29 cellular contexts compared by ENCODE assay signal in genomic region chr18:52999633-53000032, GRCh38.
"Had no signal": no experiment of that assay in that cellular context is flagged by ENCODE, and none has a peak within 500 bp of the region (broad histone marks: within the 10 kb centered on the region; RNA-seq: fewer than 3 reads in every experiment).

No MANE protein-coding gene starts in this region.

- H3K9me3 Mint-ChIP-seq: activated naive CD8-positive, alpha-beta T cell treated with anti-CD3 and anti-CD28 coated beads for 36 hours had no signal

- ATAC-seq: activated CD8-positive, alpha-beta memory T cell treated with anti-CD3 and anti-CD28 coated beads, Interleukin-2, amount 10 ng/mL, durations not matched to agents 7 days and 5 days; K562 had no signal

- H3K27me3 ChIP-seq: brain microvascular endothelial cell, SJCRH30 had no signal

- H3K36me3 Mint-ChIP-seq: activated CD8-positive, alpha-beta memory T cell treated with anti-CD3 and anti-CD28 coated beads, Interleukin-2, amount 10 ng/mL, durations not matched to agents 7 days and 5 days; activated naive CD8-positive, alpha-beta T cell treated with anti-CD3 and anti-CD28 coated beads for 36 hours had no signal

- H2AFZ ChIP-seq: PC-9 had no signal

- DNase-seq: activated CD4-positive, alpha-beta memory T cell treated with anti-CD3 and anti-CD28 coated beads, Interleukin-2, amount 10 ng/mL, durations not matched to agents 7 days and 5 days; activated CD4-positive, alpha-beta T cell treated with anti-CD3 and anti-CD28 coated beads for 1 hour; activated CD4-positive, alpha-beta T cell treated with anti-CD3 and anti-CD28 coated beads for 48 hours; activated CD4-positive, CD25-positive, alpha-beta regulatory T cell; activated CD8-positive, alpha-beta memory T cell treated with anti-CD3 and anti-CD28 coated beads for 24 hours; activated CD8-positive, alpha-beta memory T cell treated with anti-CD3 and anti-CD28 coated beads, Interleukin-2, amount 10 ng/mL, durations not matched to agents 7 days and 5 days; activated CD8-positive, alpha-beta memory T cell treated with anti-CD3 and anti-CD28 coated beads, Interleukin-2, amount 50 U/mL, for 48 hours; activated effector memory CD4-positive, alpha-beta T cell treated with Interleukin-2 at 50 U/mL for 16 hours; activated naive CD4-positive, alpha-beta T cell treated with anti-CD3 and anti-CD28 coated beads, Interleukin-2, amount 50 U/mL, for 16 hours; activated naive CD8-positive, alpha-beta T cell treated with anti-CD3 and anti-CD28 coated beads for 36 hours; activated T-cell treated with anti-CD3 and anti-CD28 coated beads, Interleukin-2, amount 50 U/mL, for 48 hours; amniotic stem cell; aorta; brain microvascular endothelial cell; central memory CD4-positive, alpha-beta T cell; NCI-H1048; NCI-H1105 treated with DMSO at 0.1 percent for 48 hours; NCI-H1436; NCI-H1694; NCI-H2081 treated with DMSO at 0.1 percent for 48 hours; NCI-H345; NCI-H524 treated with DMSO at 0.1 percent for 48 hours; PC-9; SHP77; SJCRH30; T1000; WERI-Rb-1 had no signal

- H3K27ac ChIP-seq: brain microvascular endothelial cell, PC-9, SJCRH30, SK-N-MC, WERI-Rb-1 had no signal

- H3K4me3 Mint-ChIP-seq: activated CD4-positive, alpha-beta memory T cell treated with anti-CD3 and anti-CD28 coated beads, Interleukin-2, amount 10 ng/mL, durations not matched to agents 7 days and 5 days; activated CD8-positive, alpha-beta memory T cell treated with anti-CD3 and anti-CD28 coated beads, Interleukin-2, amount 10 ng/mL, durations not matched to agents 7 days and 5 days; activated naive CD8-positive, alpha-beta T cell treated with anti-CD3 and anti-CD28 coated beads for 36 hours had no signal

- H3K27me3 Mint-ChIP-seq: activated CD4-positive, alpha-beta memory T cell treated with anti-CD3 and anti-CD28 coated beads, Interleukin-2, amount 10 ng/mL, durations not matched to agents 7 days and 5 days; activated CD8-positive, alpha-beta memory T cell treated with anti-CD3 and anti-CD28 coated beads, Interleukin-2, amount 10 ng/mL, durations not matched to agents 7 days and 5 days; activated naive CD8-positive, alpha-beta T cell treated with anti-CD3 and anti-CD28 coated beads for 36 hours had no signal

- H3K27ac Mint-ChIP-seq: activated CD4-positive, alpha-beta memory T cell treated with anti-CD3 and anti-CD28 coated beads, Interleukin-2, amount 10 ng/mL, durations not matched to agents 7 days and 5 days; activated CD8-positive, alpha-beta memory T cell treated with anti-CD3 and anti-CD28 coated beads, Interleukin-2, amount 10 ng/mL, durations not matched to agents 7 days and 5 days; activated naive CD8-positive, alpha-beta T cell treated with anti-CD3 and anti-CD28 coated beads for 36 hours had no signal

- H3K9me3 ChIP-seq: SJCRH30 had no signal

- H3K4me3 ChIP-seq: K562, PC-9, SJCRH30, SK-N-MC had no signal

- H3K36me3 ChIP-seq: brain microvascular endothelial cell, SJCRH30, WERI-Rb-1 had no signal

- H3K4me1 ChIP-seq: SJCRH30 had no signal

- H3K4me1 Mint-ChIP-seq: activated CD4-positive, alpha-beta memory T cell treated with anti-CD3 and anti-CD28 coated beads, Interleukin-2, amount 10 ng/mL, durations not matched to agents 7 days and 5 days; activated CD8-positive, alpha-beta memory T cell treated with anti-CD3 and anti-CD28 coated beads, Interleukin-2, amount 10 ng/mL, durations not matched to agents 7 days and 5 days; activated naive CD8-positive, alpha-beta T cell treated with anti-CD3 and anti-CD28 coated beads for 36 hours had no signal

- H3K4me2 ChIP-seq: PC-9 had no signal
